In the genomic region with DNA sequence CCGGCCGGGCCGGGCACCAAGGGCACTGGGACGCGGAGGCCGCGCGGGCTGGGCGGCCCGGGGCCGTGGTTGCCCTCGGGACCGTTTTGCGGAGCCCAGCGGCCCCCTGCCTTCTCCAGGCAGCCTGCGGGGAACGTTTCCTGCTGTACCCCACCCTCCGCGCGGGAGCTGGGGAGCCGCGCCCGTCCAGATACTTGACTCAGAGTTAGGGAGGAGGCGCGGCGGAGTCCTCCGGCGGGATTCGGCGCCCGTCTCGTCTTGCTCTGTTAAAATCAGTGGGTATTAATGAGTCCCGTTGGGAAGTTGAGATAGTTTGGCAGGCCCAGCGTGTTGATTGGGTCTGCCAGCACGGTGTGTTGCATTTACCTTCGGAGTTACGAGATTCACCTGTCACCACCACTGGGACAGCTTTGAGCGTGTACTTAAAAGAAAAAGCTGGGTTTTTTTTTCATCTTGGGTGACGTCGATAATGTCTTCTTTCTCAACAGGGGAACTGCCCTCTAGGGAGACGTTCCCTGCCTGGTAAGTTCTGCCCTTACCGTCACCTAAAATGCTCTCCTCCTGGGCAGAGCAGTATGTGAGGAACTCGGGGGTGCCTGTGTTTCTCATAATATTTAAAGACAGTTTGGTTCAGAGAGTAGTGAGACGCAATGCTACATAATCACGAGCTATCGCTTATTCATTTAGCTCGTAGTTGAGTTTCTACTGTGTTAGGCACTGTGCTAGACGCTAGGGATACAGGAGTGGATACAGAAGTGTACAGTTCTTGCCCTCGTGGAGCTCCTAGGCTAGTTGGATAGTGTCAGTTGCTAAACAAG, we compare ENCODE assay signal across 8 cellular contexts. TPM values are rescaled to one million over a fixed set of nuclear protein-coding genes. Genes with fewer than 3 reads are reported as not detected.
DNase-seq lines count a peak whose midpoint lies in the region; ATAC-seq and TF ChIP-seq lines count a peak whose summit lies in the region.

No MANE protein-coding gene starts in this region.

- ATAC-seq in HG02981 (IDR thresholded peaks at IDR 0.05; ENCODE audit: unreplicated experiment) (peak; percentile 39), PC-3 (peak; percentile 57), heart left ventricle (peak in 3 of 4 donors; percentile 18 to 66 (median 60))

- no peaks in the 10 kb centered on the region for H3F3A ChIP-seq in PC-3 (ENCODE audit: low read length, unreplicated experiment)

- peak in 2 of 3 experiments; percentile 19 to 40 for DNase-seq in activated CD8-positive, alpha-beta memory T cell treated with anti-CD3 and anti-CD28 coated beads for 48 hours (ENCODE audit: low read depth in 2 of 3, low spot score in 2 of 3)
- DNase-seq in activated CD8-positive, alpha-beta memory T cell treated with anti-CD3 and anti-CD28 coated beads for 24 hours, result no peak
- DNase-seq in PC-3 (peak; percentile 39), heart left ventricle (peak; percentile 35 to 73 (median 59)), retinal pigment epithelial cell (ENCODE audit: low read depth) (no peak), NCI-H1930 (lab: John Stamatoyannopoulos, UW) (no peak)

- H2AFZ ChIP-seq in PC-3 (ENCODE audit: low read length), result peak overlapping the region; percentile 100

- no peak for TF ChIP-seq POLR2A in heart left ventricle (IDR thresholded peaks at IDR 0.05)

- H3K27ac Mint-ChIP-seq in activated naive CD4-positive, alpha-beta T cell treated with anti-CD3 and anti-CD28 coated beads, Interleukin-2, amount 50 U/mL, for 24 hours, result peak overlapping the region; percentile 99

- H3K4me3 ChIP-seq in PC-3 (ENCODE audit: low read length) (peak overlapping the region; percentile 94), heart left ventricle (peak overlapping the region; percentile 69 to 99 (median 91)), retinal pigment epithelial cell (ENCODE audit: low read length) (peak overlapping the region; percentile 85)

- peak overlapping the region; percentile 100 for H3K4me3 Mint-ChIP-seq in activated naive CD4-positive, alpha-beta T cell treated with anti-CD3 and anti-CD28 coated beads, Interleukin-2, amount 50 U/mL, for 24 hours

- H3K4me1 Mint-ChIP-seq in activated naive CD4-positive, alpha-beta T cell treated with anti-CD3 and anti-CD28 coated beads, Interleukin-2, amount 50 U/mL, for 24 hours, result peaks cover 67% of the 10 kb centered on the region

- H3K27ac ChIP-seq in PC-3 (ENCODE audit: low read length), result peak overlapping the region; percentile 46; the same call in 1 of the 2 replicates
- H3K27ac ChIP-seq in heart left ventricle, result peak overlapping the region; percentile 78 to 99 (median 96)

- WGBS in heart left ventricle, 4 donors, result 1 to 2% (median 1%) methylated on average over 17 to 49 of the region's 49 CpGs

- H3K9me3 ChIP-seq in PC-3 (ENCODE audit: low read length) (no peaks in the 10 kb centered on the region), heart left ventricle (no peaks in the 10 kb centered on the region)

- H3K27me3 ChIP-seq in PC-3 (ENCODE audit: low read length), result no peaks in the 10 kb centered on the region
- no peaks in the 10 kb centered on the region for H3K27me3 ChIP-seq in heart left ventricle

- no peaks in the 10 kb centered on the region for H3K9me3 Mint-ChIP-seq in activated naive CD4-positive, alpha-beta T cell treated with anti-CD3 and anti-CD28 coated beads, Interleukin-2, amount 50 U/mL, for 24 hours

- peaks cover 60% of the 10 kb centered on the region for H3K79me2 ChIP-seq in PC-3 (ENCODE audit: low read length)

- H3K27me3 Mint-ChIP-seq in activated naive CD4-positive, alpha-beta T cell treated with anti-CD3 and anti-CD28 coated beads, Interleukin-2, amount 50 U/mL, for 24 hours, result no peaks in the 10 kb centered on the region

- peak overlapping the region; percentile 80 for H3K4me2 ChIP-seq in PC-3 (ENCODE audit: low read length)

- no peak for TF ChIP-seq CTCF in PC-3 (conservative IDR thresholded peaks at IDR 0.05; ENCODE audit: low read depth, low read length)
- no peak for TF ChIP-seq CTCF in heart left ventricle (IDR thresholded peaks at IDR 0.05)
- no peak for TF ChIP-seq CTCF in retinal pigment epithelial cell (conservative IDR thresholded peaks at IDR 0.05; ENCODE audit: low read depth, low read length)

- peaks cover 24% of the 10 kb centered on the region for H4K20me1 ChIP-seq in PC-3 (ENCODE audit: low read length)

- H3K36me3 Mint-ChIP-seq in activated naive CD4-positive, alpha-beta T cell treated with anti-CD3 and anti-CD28 coated beads, Interleukin-2, amount 50 U/mL, for 24 hours, result peaks cover 11% of the 10 kb centered on the region

- CTCF ChIA-PET in PC-3 (lab: Charles Lee), result interaction anchor here (0.5 to 1.3 kb wide), 3 partner anchors 13 to 21 kb away, joined by 4 to 18 read pairs (median 5); no protein-coding TSS in a partner anchor

- POLR2A ChIA-PET in PC-3 (lab: Charles Lee; ENCODE audit: unreplicated experiment), result interaction anchor here (0.7 kb wide), 1 partner anchor 949 kb away, joined by 3 read pairs; no protein-coding TSS in a partner anchor

- intact Hi-C loops in PC-3 (cut with micrococcal nuclease), result loop anchor here (2.0 kb wide), 1 partner anchor 22 kb away; no protein-coding TSS in a partner anchor
- intact Hi-C loops in heart left ventricle (cut with DNase I), result no loop called here

- H3K36me3 ChIP-seq in PC-3 (ENCODE audit: low read depth, low read length) (peaks cover 15% of the 10 kb centered on the region; the same call in 1 of the 2 replicates), heart left ventricle (peaks cover 0 to 34% (median 9%) of the 10 kb centered on the region in 9 donors)

- H3K4me1 ChIP-seq in PC-3 (ENCODE audit: insufficient read depth, low read length) (peaks cover 27% of the 10 kb centered on the region), heart left ventricle (peaks cover 6 to 56% (median 47%) of the 10 kb centered on the region in 12 donors)

- TSS peak; percentile 59 for BruUV-seq in PC-3 (replicated peaks; lab: Mats Ljungman, UMichigan)

- peak overlapping the region; percentile 92 for H3K9ac ChIP-seq in PC-3 (ENCODE audit: low read length)

- no peaks in the 10 kb centered on the region for H3K9me2 ChIP-seq in PC-3 (replicated peaks; ENCODE audit: low read length)

RNA-seq across cellular contexts. Expression of a gene that starts 0.6 kb away (rescaled TPM):
- 56.9 and 61.1 TPM in 2 replicates for total RNA-seq in PC-3 (2014; rRNA removed)
- 100 to 1,000 TPM; 152 to 251 (median 209) TPM for total RNA-seq in heart left ventricle
- polyA plus RNA-seq in heart left ventricle, result 100 to 1,000 TPM in 1 of 2 donors, 10 to 100 TPM in 1; 75.7 to 159 TPM

RNA-seq across cellular contexts. Expression of a gene that starts 6.4 kb away (rescaled TPM):
- total RNA-seq in PC-3 (2014; rRNA removed) (not detected in 2 replicates), heart left ventricle (not detected)
- polyA plus RNA-seq in heart left ventricle, result not detected

RNA-seq across cellular contexts. Expression of a gene that starts 40.7 kb away (rescaled TPM):
- total RNA-seq in PC-3 (2014; rRNA removed) (16.0 and 17.9 TPM in 2 replicates), heart left ventricle (10 to 100 TPM in 8 of 9 donors, 1 to 10 TPM in 1; 8.3 to 26.8 (median 17.8) TPM)
- 10 to 100 TPM; 12.0 to 18.6 TPM for polyA plus RNA-seq in heart left ventricle

Comparison
In these comparisons a context has a peak if more than half of its experiments do, and no peak if none do; other contexts are left out.
1. DNase-seq: peak in activated CD8-positive, alpha-beta memory T cell treated with anti-CD3 and anti-CD28 coated beads for 48 hours (2 of 3), PC-3 (single experiment) and heart left ventricle (5 of 5); none in activated CD8-positive, alpha-beta memory T cell treated with anti-CD3 and anti-CD28 coated beads for 24 hours (single experiment), retinal pigment epithelial cell (single experiment) and NCI-H1930 (0 of 2).
2. Peak in every context shown above with its lines, with median percentiles within 50 percentile points of each other: ATAC-seq and H3K4me3 ChIP-seq.